Comparison of ENCODE assay signal across 19 cellular contexts in the genomic region with DNA sequence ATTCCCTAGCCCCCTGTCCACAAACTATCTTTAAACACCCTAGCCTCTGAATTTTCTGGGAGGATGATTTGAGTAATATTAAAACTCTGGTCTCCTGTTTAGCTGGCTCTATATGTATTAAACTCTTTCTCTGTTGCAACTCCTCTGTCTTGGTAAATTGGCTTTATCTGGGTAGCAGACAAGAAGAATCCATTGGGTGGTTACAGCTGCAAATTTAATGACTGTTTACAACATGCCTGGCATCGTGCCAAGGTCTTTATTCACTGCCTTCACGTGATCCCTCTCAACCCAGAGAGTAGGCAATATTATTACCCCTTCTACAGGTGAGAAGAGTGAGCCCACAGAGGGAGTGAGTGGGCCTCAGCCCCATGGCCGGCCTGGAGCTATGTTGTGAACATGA. TPM values are rescaled to one million over a fixed set of nuclear protein-coding genes. Genes with fewer than 3 reads are reported as not detected.
DNase-seq lines count a peak whose midpoint lies in the region; ATAC-seq and TF ChIP-seq lines count a peak whose summit lies in the region.
"Had no signal": no experiment of that assay in that cellular context is flagged by ENCODE, and none has a peak within 500 bp of the region (broad histone marks: within the 10 kb centered on the region; RNA-seq: fewer than 3 reads in every experiment).

No MANE protein-coding gene starts in this region.

- no peaks in the 10 kb centered on the region for H4K20me1 ChIP-seq in HCT116 (ENCODE audit: insufficient read depth)
- H4K20me1 ChIP-seq: BLaER1 treated with 17β-estradiol and CSF1 and Interleukin-3, amounts not matched to agents 10 nM and 100 nM had no signal

- POLR2A ChIA-PET in HCT116 (lab: Charles Lee): no interaction called here

- no peak overlapping the region for H2AFZ ChIP-seq in HCT116 (ENCODE audit: low read depth, low read length, poor library complexity, severe bottlenecking)

- CTCF ChIA-PET in HCT116 (lab: Charles Lee): interaction anchor here (2.2 kb wide), 1 partner anchor 9 kb away, joined by 7 read pairs; no protein-coding TSS in a partner anchor

- ATAC-seq in HCT116: no peak
- ATAC-seq in HG03565 (IDR thresholded peaks at IDR 0.05; ENCODE audit: unreplicated experiment): no peak
- ATAC-seq: PC-3 had no signal

- RAD21 ChIA-PET in HCT116 (lab: Charles Lee; ENCODE audit: low non-redundant PET in 1 of 2, low total read pairs in 2 of 2, uncharacterized antibody in 2 of 2, unreplicated experiment in 2 of 2): no interaction called here

- TF ChIP-seq POLR2A in HCT116 (IDR thresholded peaks at IDR 0.05; ENCODE audit: borderline replicate concordance, extremely low read depth, insufficient read depth, insufficient read length): no peak

- no peaks in the 10 kb centered on the region for H3K4me1 ChIP-seq in HCT116 (ENCODE audit: control insufficient read depth in 1 of 2, insufficient read depth in 2 of 2, low read length in 2 of 2)
- peaks cover 12% of the 10 kb centered on the region for H3K4me1 ChIP-seq in left ventricle myocardium inferior

- H3K4me2 ChIP-seq in HCT116 (ENCODE audit: low read length): no peak overlapping the region
- H3K4me2 ChIP-seq: BLaER1 treated with 17β-estradiol and CSF1 and Interleukin-3, amounts not matched to agents 10 nM and 100 nM had no signal

- TF ChIP-seq CTCF in HCT116 (IDR thresholded peaks at IDR 0.05 in 2 of 3, conservative IDR thresholded peaks at IDR 0.05 in 1 of 3; ENCODE audit: borderline replicate concordance in 1 of 3, insufficient read depth in 1 of 3, low read depth in 2 of 3, low read length in 2 of 3) (no peak), choroid plexus epithelial cell (conservative IDR thresholded peaks at IDR 0.05; ENCODE audit: low read depth, low read length) (no peak), left ventricle myocardium inferior (IDR thresholded peaks at IDR 0.05; ENCODE audit: borderline replicate concordance) (no peak)

- no TSS peak for BruUV-seq in HCT116 (replicated peaks; lab: Mats Ljungman, UMichigan)

- no peaks in the 10 kb centered on the region for H3K9me2 ChIP-seq in HCT116 (ENCODE audit: insufficient read depth)

- no peak overlapping the region for H3K4me3 ChIP-seq in HCT116 (replicated peaks in 1 of 2; ENCODE audit: low read depth in 1 of 2, low read length in 2 of 2)
- no peak overlapping the region for H3K4me3 ChIP-seq in choroid plexus epithelial cell (ENCODE audit: low read depth, low read length)
- H3K4me3 ChIP-seq in left ventricle myocardium inferior: no peak overlapping the region
- H3K4me3 ChIP-seq: BLaER1 treated with 17β-estradiol and CSF1 and Interleukin-3, amounts not matched to agents 10 nM and 100 nM had no signal

- H3K36me3 ChIP-seq in HCT116 (ENCODE audit: control insufficient read depth in 1 of 2, insufficient read depth in 2 of 2, low read length in 2 of 2) (no peaks in the 10 kb centered on the region), left ventricle myocardium inferior (no peaks in the 10 kb centered on the region)

- intact Hi-C loops in HCT116 (cut with micrococcal nuclease): no loop called here
- intact Hi-C loops in left ventricle myocardium inferior (cut with micrococcal nuclease): no loop called here

- H3K9me3 ChIP-seq in HCT116 (ENCODE audit: control insufficient read depth in 1 of 2, insufficient read depth in 1 of 2, low read depth in 1 of 2, low read length in 2 of 2) (peaks cover 0 to 12% of the 10 kb centered on the region in 2 experiments; a peak in 1 of 4 replicates), left ventricle myocardium inferior (replicated peaks) (peaks cover 37% of the 10 kb centered on the region)

- H3K27me3 ChIP-seq in HCT116 (ENCODE audit: insufficient read depth, low read length) (no peaks in the 10 kb centered on the region), left ventricle myocardium inferior (ENCODE audit: low read depth) (no peaks in the 10 kb centered on the region)
- H3K27me3 ChIP-seq: BLaER1 treated with 17β-estradiol and CSF1 and Interleukin-3, amounts not matched to agents 10 nM and 100 nM had no signal

- DNase-seq in NCI-H748 (lab: John Stamatoyannopoulos, UW; ENCODE audit: unreplicated experiment) (peak; percentile 31), NCI-H748 treated with DMSO at 0.1 percent for 48 hours (lab: John Stamatoyannopoulos, UW) (no peak), HCT116 (ENCODE audit: low read depth, low spot score) (no peak), NCI-H1105 treated with DMSO at 0.1 percent for 48 hours (lab: John Stamatoyannopoulos, UW) (peak; percentile 30), choroid plexus epithelial cell (ENCODE audit: low read depth) (peak; percentile 6), left ventricle myocardium inferior (no peak), SK-N-DZ (ENCODE audit: low spot score) (no peak)
- DNase-seq: CD8-positive, alpha-beta memory T cell; GF-D8; H7; KBM-7; NCI-H1417 treated with DMSO at 0.1 percent for 48 hours; NCI-H226; NCI-H526; PC-3; T1000 had no signal

- TF ChIP-seq RAD21 in HCT116 (IDR thresholded peaks at IDR 0.05; ENCODE audit: low read depth): no peak

- H3K27ac ChIP-seq in HCT116 (ENCODE audit: low read depth, low read length): no peak overlapping the region
- H3K27ac ChIP-seq in left ventricle myocardium inferior (replicated peaks): no peak overlapping the region
- H3K27ac ChIP-seq: RWPE1 had no signal

- H3K79me2 ChIP-seq in HCT116 (ENCODE audit: insufficient read depth, low read length): no peaks in the 10 kb centered on the region

- no peak overlapping the region for H3K9ac ChIP-seq in HCT116 (ENCODE audit: low read length)
- H3K9ac ChIP-seq: BLaER1 treated with 17β-estradiol and CSF1 and Interleukin-3, amounts not matched to agents 10 nM and 100 nM had no signal

TF ChIP-seq in HCT116, 20 proteins besides CTCF, POLR2A, EP300 and RAD21:
- TF ChIP-seq JUND (IDR thresholded peaks at IDR 0.05): no peak
- TF ChIP-seq EZH2phosphoT487 (IDR thresholded peaks at IDR 0.05; ENCODE audit: borderline replicate concordance): no peak
- no peak for TF ChIP-seq ZFX (IDR thresholded peaks at IDR 0.05)
- TF ChIP-seq ZNF274 (IDR thresholded peaks at IDR 0.05; ENCODE audit: low read depth, low read length): no peak
- 0 out of 2 replicates have a peak, but pooled peaks have one; percentile 55 for TF ChIP-seq CBX3 (IDR thresholded peaks at IDR 0.05; ENCODE audit: low read depth)
- no peak for TF ChIP-seq EGR1 (IDR thresholded peaks at IDR 0.05; ENCODE audit: low read depth)
- no peak for TF ChIP-seq POLR2AphosphoS5 (IDR thresholded peaks at IDR 0.05; ENCODE audit: low read depth, low read length)

RNA-seq across cellular contexts. Expression of a gene that starts 35.8 kb away (rescaled TPM):
- 0.02 TPM for total RNA-seq in HCT116 (2021; ENCODE audit: unreplicated experiment)
- polyA plus RNA-seq in HCT116 (2012): 0.04 and 0.05 TPM in 2 replicates
- total RNA-seq in left ventricle myocardium inferior: not detected
- 7.8 and 8.0 TPM in 2 replicates for polyA plus RNA-seq in SK-N-DZ (2014; cell fraction: cytosol; rRNA removed)
- 4.2 and 11.8 TPM in 2 replicates for polyA plus RNA-seq in SK-N-DZ (2014; cell fraction: nucleus; rRNA removed)
- total RNA-seq: CD8-positive, alpha-beta memory T cell; PC-3 had no signal
- polyA plus RNA-seq: CD8-positive, alpha-beta memory T cell had no signal

Comparison
In these comparisons a context has a peak if more than half of its experiments do, and no peak if none do; other contexts are left out.
1. DNase-seq: peak in NCI-H748 (single experiment), NCI-H1105 treated with DMSO at 0.1 percent for 48 hours (single experiment) and choroid plexus epithelial cell (single experiment); none in NCI-H748 treated with DMSO at 0.1 percent for 48 hours (single experiment), HCT116 (single experiment), left ventricle myocardium inferior (single experiment) and SK-N-DZ (single experiment).